17 cellular contexts compared by ENCODE assay signal in genomic region chr14:74976264-74977113, GRCh38. TPM values are rescaled to one million over a fixed set of nuclear protein-coding genes. Genes with fewer than 3 reads are reported as not detected.
DNase-seq lines count a peak whose midpoint lies in the region; ATAC-seq and TF ChIP-seq lines count a peak whose summit lies in the region.
"Had no signal": no experiment of that assay in that cellular context is flagged by ENCODE, and none has a peak within 500 bp of the region (broad histone marks: within the 10 kb centered on the region; RNA-seq: fewer than 3 reads in every experiment).

No MANE protein-coding gene starts in this region.

- H4K8ac ChIP-seq in trophoblast cell (ENCODE audit: low read depth, low read length), result no peak overlapping the region

- TF ChIP-seq CTCF in endothelial cell (IDR thresholded peaks at IDR 0.05; ENCODE audit: unreplicated experiment), result no peak
- TF ChIP-seq CTCF in CD8-positive, alpha-beta T cell (IDR thresholded peaks at IDR 0.05), result no peak

- no peaks in the 10 kb centered on the region for H3K27me3 ChIP-seq in trophoblast cell (ENCODE audit: insufficient read depth, low read length)
- H3K27me3 ChIP-seq in CD8-positive, alpha-beta T cell (ENCODE audit: insufficient read depth, low read length), result no peaks in the 10 kb centered on the region
- H3K27me3 ChIP-seq: BLaER1 had no signal

- H4K91ac ChIP-seq in trophoblast cell (ENCODE audit: low read depth, low read length), result no peak overlapping the region

- H3K79me2 ChIP-seq in trophoblast cell (ENCODE audit: control insufficient read depth, insufficient read depth, low read length, poor library complexity), result peaks cover 4% of the 10 kb centered on the region

- H3K4ac ChIP-seq in trophoblast cell (ENCODE audit: low read depth, low read length), result no peak overlapping the region

- H2BK120ac ChIP-seq in trophoblast cell (ENCODE audit: insufficient read depth, low read length, poor library complexity), result no peak overlapping the region

- no peak overlapping the region for H2AFZ ChIP-seq in trophoblast cell (ENCODE audit: insufficient read depth, low read length, poor library complexity)

- no CpG with 5 or more reads among the region's 11 CpGs for WGBS in trophoblast cell (ENCODE audit: extremely low coverage, insufficient coverage, insufficient read length)

- POLR2A ChIA-PET in HEK293T (lab: Yijun Ruan, JAX), result interaction anchor here (1.9 kb wide), 1 partner anchor 21 kb away, joined by 7 read pairs; the partner anchor contains the start of gene PGF
- POLR2A ChIA-PET in CD8-positive, alpha-beta T cell (lab: Charles Lee), result no interaction called here

- no peak overlapping the region for H4K12ac ChIP-seq in trophoblast cell (ENCODE audit: low read depth, low read length)

- no peaks in the 10 kb centered on the region for H3K9me3 ChIP-seq in trophoblast cell (ENCODE audit: insufficient read depth, low read depth, low read length)
- H3K9me3 ChIP-seq in CD8-positive, alpha-beta T cell (ENCODE audit: low read length), result no peaks in the 10 kb centered on the region
- H3K9me3 ChIP-seq: BLaER1 had no signal

- H3K14ac ChIP-seq in trophoblast cell (ENCODE audit: low read length), result peak overlapping the region; percentile 10

- H3K4me3 Mint-ChIP-seq in activated CD8-positive, alpha-beta memory T cell treated with anti-CD3 and anti-CD28 coated beads, Interleukin-2, amount 10 ng/mL, durations not matched to agents 7 days and 5 days, result no peak overlapping the region
- peak overlapping the region; percentile 58 for H3K4me3 Mint-ChIP-seq in endothelial cell (ENCODE audit: unreplicated experiment)
- no peak overlapping the region for H3K4me3 Mint-ChIP-seq in CD8-positive, alpha-beta T cell
- H3K4me3 Mint-ChIP-seq: CD8-positive, alpha-beta memory T cell had no signal

- H3K9ac ChIP-seq in trophoblast cell (ENCODE audit: low read length), result no peak overlapping the region

- CTCF ChIA-PET in activated CD8-positive, alpha-beta memory T cell treated with anti-CD3 and anti-CD28 coated beads, Interleukin-2, amount 10 ng/mL, durations not matched to agents 7 days and 5 days (lab: Charles Lee), result interaction anchor here (1.1 to 1.5 kb wide), 2 partner anchors 8 to 92 kb away, joined by 3 read pairs; no protein-coding TSS in a partner anchor
- CTCF ChIA-PET in HEK293T (lab: Yijun Ruan, JAX), result interaction anchor here (0.5 kb wide), 1 partner anchor 25 kb away, joined by 3 read pairs; no protein-coding TSS in a partner anchor
- CTCF ChIA-PET in CD8-positive, alpha-beta T cell (lab: Charles Lee), result no interaction called here

- H3K9me3 Mint-ChIP-seq in activated CD8-positive, alpha-beta memory T cell treated with anti-CD3 and anti-CD28 coated beads, Interleukin-2, amount 10 ng/mL, durations not matched to agents 7 days and 5 days (ENCODE audit: low read depth), result no peaks in the 10 kb centered on the region
- H3K9me3 Mint-ChIP-seq in endothelial cell (ENCODE audit: unreplicated experiment), result no peaks in the 10 kb centered on the region
- no peaks in the 10 kb centered on the region for H3K9me3 Mint-ChIP-seq in CD8-positive, alpha-beta T cell
- H3K9me3 Mint-ChIP-seq: CD8-positive, alpha-beta memory T cell had no signal

- no peaks in the 10 kb centered on the region for H3K27me3 Mint-ChIP-seq in activated CD8-positive, alpha-beta memory T cell treated with anti-CD3 and anti-CD28 coated beads, Interleukin-2, amount 10 ng/mL, durations not matched to agents 7 days and 5 days
- peaks cover 14% of the 10 kb centered on the region for H3K27me3 Mint-ChIP-seq in endothelial cell (ENCODE audit: unreplicated experiment)
- H3K27me3 Mint-ChIP-seq in CD8-positive, alpha-beta T cell (ENCODE audit: low read depth), result no peaks in the 10 kb centered on the region

- no peaks in the 10 kb centered on the region for H3K36me3 ChIP-seq in trophoblast cell (ENCODE audit: control insufficient read depth in 1 of 2, insufficient read depth in 2 of 2, low read length in 2 of 2)
- no peaks in the 10 kb centered on the region for H3K36me3 ChIP-seq in CD8-positive, alpha-beta T cell (ENCODE audit: insufficient read depth, low read length)
- H3K36me3 ChIP-seq: BLaER1 had no signal

- peak; percentile 29 for DNase-seq in activated CD8-positive, alpha-beta memory T cell treated with anti-CD3 and anti-CD28 coated beads, Interleukin-2, amount 50 U/mL, for 48 hours
- no peak for DNase-seq in activated CD8-positive, alpha-beta memory T cell treated with anti-CD3 and anti-CD28 coated beads, Interleukin-2, amount 10 ng/mL, durations not matched to agents 7 days and 5 days
- peak; percentile 5 for DNase-seq in HEK293T (ENCODE audit: extremely low spot score)
- no peak for DNase-seq in endothelial cell (ENCODE audit: low spot score)
- no peak for DNase-seq in trophoblast cell
- no peak for DNase-seq in CD8-positive, alpha-beta T cell
- no peak for DNase-seq in stimulated activated naive CD4-positive, alpha-beta T cell treated with Interleukin-2 at 50 U/mL for 16 hours (lab: John Stamatoyannopoulos, UW)
- DNase-seq: 8988T; CD8-positive, alpha-beta memory T cell; DMS79 treated with DMSO at 0.1 percent for 48 hours; HCEC 1CT; NCI-H187 treated with DMSO at 0.1 percent for 48 hours; NCI-H2171; NCI-H446 treated with DMSO at 0.1 percent for 48 hours; RPMI8226 had no signal

- ATAC-seq in activated CD8-positive, alpha-beta memory T cell treated with anti-CD3 and anti-CD28 coated beads, Interleukin-2, amount 10 ng/mL, durations not matched to agents 7 days and 5 days, result no peak
- no peak for ATAC-seq in CD8-positive, alpha-beta T cell
- no peak for ATAC-seq in HG02571 (IDR thresholded peaks at IDR 0.05; ENCODE audit: unreplicated experiment)

- H3K27ac Mint-ChIP-seq in activated CD8-positive, alpha-beta memory T cell treated with anti-CD3 and anti-CD28 coated beads, Interleukin-2, amount 10 ng/mL, durations not matched to agents 7 days and 5 days, result no peak overlapping the region
- H3K27ac Mint-ChIP-seq in endothelial cell (ENCODE audit: unreplicated experiment), result peak overlapping the region; percentile 33
- no peak overlapping the region for H3K27ac Mint-ChIP-seq in CD8-positive, alpha-beta T cell

- H2BK5ac ChIP-seq in trophoblast cell (ENCODE audit: low read depth, low read length, poor library complexity), result no peak overlapping the region

- no peak overlapping the region for H3K18ac ChIP-seq in trophoblast cell (ENCODE audit: low read length)

- peaks cover 50% of the 10 kb centered on the region for H3K79me1 ChIP-seq in trophoblast cell (ENCODE audit: low read length)

- no peak overlapping the region for H2AK5ac ChIP-seq in trophoblast cell (ENCODE audit: low read length)

- H3K36me3 Mint-ChIP-seq in activated CD8-positive, alpha-beta memory T cell treated with anti-CD3 and anti-CD28 coated beads, Interleukin-2, amount 10 ng/mL, durations not matched to agents 7 days and 5 days, result no peaks in the 10 kb centered on the region
- H3K36me3 Mint-ChIP-seq in endothelial cell (ENCODE audit: low read depth, unreplicated experiment), result peaks cover 5% of the 10 kb centered on the region
- H3K36me3 Mint-ChIP-seq in CD8-positive, alpha-beta T cell, result no peaks in the 10 kb centered on the region
- H3K36me3 Mint-ChIP-seq: CD8-positive, alpha-beta memory T cell had no signal

- intact Hi-C loops in CD8-positive, alpha-beta T cell (cut with DNase I, micrococcal nuclease), result no loop called here

- H3K27ac ChIP-seq in trophoblast cell (ENCODE audit: low read depth, low read length), result no peak overlapping the region
- no peak overlapping the region for H3K27ac ChIP-seq in CD8-positive, alpha-beta T cell (ENCODE audit: low read depth, low read length)
- H3K27ac ChIP-seq: BLaER1 had no signal

- H2BK12ac ChIP-seq in trophoblast cell (ENCODE audit: low read length), result no peak overlapping the region

- H3K23ac ChIP-seq in trophoblast cell (ENCODE audit: low read length), result no peak overlapping the region

- H3K4me1 ChIP-seq in trophoblast cell (ENCODE audit: control insufficient read depth in 1 of 2, insufficient read depth in 2 of 2, low read length in 2 of 2), result peaks cover 47 to 60% of the 10 kb centered on the region in 2 experiments
- peaks cover 11% of the 10 kb centered on the region for H3K4me1 ChIP-seq in CD8-positive, alpha-beta T cell (ENCODE audit: insufficient read depth, low read length)

- no peak overlapping the region for H3K4me3 ChIP-seq in trophoblast cell (ENCODE audit: low read depth, low read length)
- H3K4me3 ChIP-seq in CD8-positive, alpha-beta T cell (ENCODE audit: low read depth, low read length), result no peak overlapping the region
- H3K4me3 ChIP-seq: BLaER1 had no signal

- peaks cover 11% of the 10 kb centered on the region for H3K4me1 Mint-ChIP-seq in activated CD8-positive, alpha-beta memory T cell treated with anti-CD3 and anti-CD28 coated beads, Interleukin-2, amount 10 ng/mL, durations not matched to agents 7 days and 5 days
- H3K4me1 Mint-ChIP-seq in endothelial cell (ENCODE audit: unreplicated experiment), result peaks cover 33% of the 10 kb centered on the region
- peaks cover 4% of the 10 kb centered on the region for H3K4me1 Mint-ChIP-seq in CD8-positive, alpha-beta T cell (ENCODE audit: low read depth)

- no peak overlapping the region for H3K4me2 ChIP-seq in trophoblast cell (ENCODE audit: low read length)
- H3K4me2 ChIP-seq: BLaER1 had no signal

TF ChIP-seq in HEK293T, 16 proteins besides CTCF, POLR2A, EP300 and RAD21 (continues in another document):
- TF ChIP-seq ZNF384 (IDR thresholded peaks at IDR 0.05), result no peak
- TF ChIP-seq SUZ12 (IDR thresholded peaks at IDR 0.05), result no peak
- no peak for TF ChIP-seq L3MBTL2 (conservative IDR thresholded peaks at IDR 0.05)
- TF ChIP-seq SP1 (IDR thresholded peaks at IDR 0.05), result no peak
- no peak for TF ChIP-seq LEF1 (IDR thresholded peaks at IDR 0.05; ENCODE audit: borderline replicate concordance)

RNA-seq across cellular contexts. Expression of gene PGF, which starts 21.1 kb away (rescaled TPM):
- under 1 TPM; 0.29 to 0.56 TPM for total RNA-seq in activated CD8-positive, alpha-beta memory T cell treated with anti-CD3 and anti-CD28 coated beads, Interleukin-2, amount 10 ng/mL, durations not matched to agents 7 days and 5 days
- total RNA-seq in endothelial cell (ENCODE audit: unreplicated experiment), result 6.5 TPM
- polyA plus RNA-seq in trophoblast cell (2013), result 746 and 849 TPM in 2 replicates
- total RNA-seq in CD8-positive, alpha-beta T cell, result under 1 TPM in 1 of 2 experiments, not detected in 1; 0.44 TPM
- polyA plus RNA-seq: CD8-positive, alpha-beta memory T cell had no signal

RNA-seq across cellular contexts. Expression of gene EIF2B2, which starts 26.2 kb away (rescaled TPM):
- total RNA-seq in activated CD8-positive, alpha-beta memory T cell treated with anti-CD3 and anti-CD28 coated beads, Interleukin-2, amount 10 ng/mL, durations not matched to agents 7 days and 5 days, result 10 to 100 TPM; 47.9 to 54.0 TPM
- 31.8 TPM for total RNA-seq in endothelial cell (ENCODE audit: unreplicated experiment)
- 115 and 119 TPM in 2 replicates for polyA plus RNA-seq in trophoblast cell (2013)
- 10 to 100 TPM; 19.8 to 20.6 TPM for total RNA-seq in CD8-positive, alpha-beta T cell

RNA-seq across cellular contexts. Expression of gene RPS6KL1, which starts 53.4 kb away (rescaled TPM):
- 1 to 10 TPM; 2.5 to 3.6 TPM for total RNA-seq in activated CD8-positive, alpha-beta memory T cell treated with anti-CD3 and anti-CD28 coated beads, Interleukin-2, amount 10 ng/mL, durations not matched to agents 7 days and 5 days
- total RNA-seq in endothelial cell (ENCODE audit: unreplicated experiment), result 2.3 TPM
- polyA plus RNA-seq in trophoblast cell (2013), result 0.31 and 0.67 TPM in 2 replicates
- 10 to 100 TPM in 1 of 2 experiments, 1 to 10 TPM in 1; 8.9 to 10.8 TPM for total RNA-seq in CD8-positive, alpha-beta T cell
- polyA plus RNA-seq: CD8-positive, alpha-beta memory T cell had no signal

Comparison
In these comparisons a context has a peak if more than half of its experiments do, and no peak if none do; other contexts are left out.
1. DNase-seq: peak in activated CD8-positive, alpha-beta memory T cell treated with anti-CD3 and anti-CD28 coated beads, Interleukin-2, amount 50 U/mL, for 48 hours (single experiment) and HEK293T (single experiment); none in activated CD8-positive, alpha-beta memory T cell treated with anti-CD3 and anti-CD28 coated beads, Interleukin-2, amount 10 ng/mL, durations not matched to agents 7 days and 5 days (single experiment), endothelial cell (single experiment), trophoblast cell (0 of 2), CD8-positive, alpha-beta T cell (0 of 7) and stimulated activated naive CD4-positive, alpha-beta T cell treated with Interleukin-2 at 50 U/mL for 16 hours (single experiment).